8 cellular contexts compared by ENCODE assay signal in genomic region chr17:77869665-77870132, GRCh38.
DNase-seq lines count a peak whose midpoint lies in the region; ATAC-seq, FAIRE-seq and TF ChIP-seq lines count a peak whose summit lies in the region.

No MANE protein-coding gene starts in this region.

- no peaks in the 10 kb centered on the region for H3K9me3 Mint-ChIP-seq in osteocyte (ENCODE audit: unreplicated experiment)

- intact Hi-C loops in heart left ventricle (cut with DNase I), result no loop called here

- peaks cover 0 to 37% (median 6%) of the 10 kb centered on the region in 12 donors for H3K4me1 ChIP-seq in heart left ventricle

- no peak overlapping the region for H3K4me3 ChIP-seq in heart left ventricle

- H3K36me3 Mint-ChIP-seq in osteocyte (ENCODE audit: unreplicated experiment), result no peaks in the 10 kb centered on the region

- DNase-seq in GM12892 (ENCODE audit: insufficient read length) (peak; percentile 68), heart left ventricle (peak in 3 of 5 donors; percentile 28 to 54 (median 29)), osteocyte (ENCODE audit: extremely low spot score, unreplicated experiment) (no peak), NCI-H2196 treated with DMSO at 0.1 percent for 48 hours (lab: John Stamatoyannopoulos, UW; ENCODE audit: unreplicated experiment) (no peak), NCI-H774 (lab: John Stamatoyannopoulos, UW) (no peak), NCI-H526 (lab: John Stamatoyannopoulos, UW) (no peak)

- no peak for TF ChIP-seq CTCF in heart left ventricle (IDR thresholded peaks at IDR 0.05)
- TF ChIP-seq CTCF in osteocyte (IDR thresholded peaks at IDR 0.05), result no peak

- H3K4me3 Mint-ChIP-seq in osteocyte (ENCODE audit: unreplicated experiment), result no peak overlapping the region

- H3K27ac ChIP-seq in heart left ventricle, result no peak overlapping the region

- ATAC-seq in GM21423 (IDR thresholded peaks at IDR 0.05; ENCODE audit: unreplicated experiment) (peak; percentile 79), HG03565 (IDR thresholded peaks at IDR 0.05; ENCODE audit: unreplicated experiment) (peak; percentile 79), heart left ventricle (peak in 2 of 4 donors; percentile 42 to 55)

- TF ChIP-seq POLR2A in GM12892 (IDR thresholded peaks at IDR 0.05; ENCODE audit: low read depth, low read length) (no peak), heart left ventricle (IDR thresholded peaks at IDR 0.05) (no peak)

- no peaks in the 10 kb centered on the region for H3K9me3 ChIP-seq in heart left ventricle

- 70 to 90% (median 76%) methylated on average over 7 to 10 of the region's 10 CpGs for WGBS in heart left ventricle, 4 donors

- peak; percentile 85 for FAIRE-seq in GM12892 (lab: Jason Lieb, UNC)

- H3K27ac Mint-ChIP-seq in osteocyte (ENCODE audit: unreplicated experiment), result no peak overlapping the region

- no peaks in the 10 kb centered on the region for H3K36me3 ChIP-seq in heart left ventricle

- no peaks in the 10 kb centered on the region for H3K27me3 ChIP-seq in heart left ventricle

- peaks cover 28% of the 10 kb centered on the region for H3K27me3 Mint-ChIP-seq in osteocyte (ENCODE audit: unreplicated experiment)

- peaks cover 3% of the 10 kb centered on the region for H3K4me1 Mint-ChIP-seq in osteocyte (ENCODE audit: unreplicated experiment)

Comparison
In these comparisons a context has a peak if more than half of its experiments do, and no peak if none do; other contexts are left out.
1. DNase-seq: peak in GM12892 (single experiment) and heart left ventricle (3 of 5); none in osteocyte (single experiment), NCI-H2196 treated with DMSO at 0.1 percent for 48 hours (single experiment), NCI-H774 (single experiment) and NCI-H526 (0 of 2).